In the genomic region with DNA sequence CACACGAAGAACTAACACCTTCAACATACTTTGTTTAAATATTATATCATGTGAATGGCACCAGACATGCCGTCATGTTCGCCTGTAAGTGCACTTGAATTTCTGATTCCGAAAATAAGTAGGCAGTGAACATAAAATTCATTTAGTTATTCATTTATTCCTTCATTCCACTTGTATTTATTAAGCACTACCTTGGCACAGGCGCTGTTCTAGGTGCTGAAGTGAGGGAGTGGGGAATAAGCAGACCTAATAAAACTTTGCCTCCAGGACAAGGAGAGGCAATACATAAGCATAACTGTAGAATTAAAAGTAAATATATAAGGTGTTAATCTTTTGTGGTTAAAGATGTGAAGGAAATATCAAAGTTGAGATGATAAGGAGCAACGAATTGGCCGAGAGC, we compare ENCODE assay signal across 17 cellular contexts.
"Had no signal": no experiment of that assay in that cellular context is flagged by ENCODE, and none has a peak within 500 bp of the region (broad histone marks: within the 10 kb centered on the region; RNA-seq: fewer than 3 reads in every experiment).

No MANE protein-coding gene starts in this region.

- H3K4me3 Mint-ChIP-seq: activated naive CD4-positive, alpha-beta T cell treated with anti-CD3 and anti-CD28 coated beads, Interleukin-2, amount 10 ng/mL, durations not matched to agents 7 days and 5 days; central memory CD8-positive, alpha-beta T cell; naive thymus-derived CD8-positive, alpha-beta T cell; stimulated activated naive B cell treated with anti-CD40 and anti-IgM and Interleukin-4, amounts not matched to agents 10 μg/mL and 1 μg/mL and 100 μg/mL, for 72 hours; T-helper 1 cell treated with Interleukin-12 subunit alpha and Interleukin-12 subunit beta and Interleukin-4 antibody, amounts not matched to agents 30 μg/mL and 1 μg/mL, for 36 hours had no signal

- DNase-seq: activated CD4-positive, alpha-beta T cell treated with anti-CD3 and anti-CD28 coated beads, Interleukin-2, amount 50 U/mL, for 1 hour; activated CD4-positive, CD25-positive, alpha-beta regulatory T cell treated with anti-CD3 and anti-CD28 coated beads, Interleukin-2, amount 50 U/mL, for 72 hours; activated CD8-positive, alpha-beta memory T cell treated with anti-CD3 and anti-CD28 coated beads, Interleukin-2, amount 50 U/mL, for 48 hours; activated effector memory CD4-positive, alpha-beta T cell treated with Interleukin-2 at 50 U/mL for 16 hours; activated naive CD4-positive, alpha-beta T cell treated with anti-CD3 and anti-CD28 coated beads, Interleukin-2, amount 10 ng/mL, durations not matched to agents 7 days and 5 days; activated T-cell treated with anti-CD3 and anti-CD28 coated beads, Interleukin-2, amount 50 U/mL, for 48 hours; aorta; gastrocnemius medialis; head of caudate nucleus; kidney glomerular epithelial cell; naive thymus-derived CD8-positive, alpha-beta T cell; stimulated activated naive B cell treated with anti-CD40 and anti-IgM and Interleukin-4, amounts not matched to agents 10 μg/mL and 1 μg/mL and 100 μg/mL, for 72 hours; thyroid gland had no signal

- H3K27me3 Mint-ChIP-seq: activated naive CD4-positive, alpha-beta T cell treated with anti-CD3 and anti-CD28 coated beads, Interleukin-2, amount 10 ng/mL, durations not matched to agents 7 days and 5 days; central memory CD8-positive, alpha-beta T cell; stimulated activated naive B cell treated with anti-CD40 and anti-IgM and Interleukin-4, amounts not matched to agents 10 μg/mL and 1 μg/mL and 100 μg/mL, for 72 hours had no signal

- H3K9me3 Mint-ChIP-seq: activated naive CD4-positive, alpha-beta T cell treated with anti-CD3 and anti-CD28 coated beads, Interleukin-2, amount 10 ng/mL, durations not matched to agents 7 days and 5 days; T-helper 1 cell treated with Interleukin-12 subunit alpha and Interleukin-12 subunit beta and Interleukin-4 antibody, amounts not matched to agents 30 μg/mL and 1 μg/mL, for 36 hours had no signal

- ATAC-seq: gastrocnemius medialis; naive thymus-derived CD8-positive, alpha-beta T cell; stimulated activated naive B cell treated with anti-CD40 and anti-IgM and Interleukin-4, amounts not matched to agents 10 μg/mL and 1 μg/mL and 100 μg/mL, for 72 hours had no signal

- H3K27ac Mint-ChIP-seq: activated naive CD4-positive, alpha-beta T cell treated with anti-CD3 and anti-CD28 coated beads, Interleukin-2, amount 10 ng/mL, durations not matched to agents 7 days and 5 days; naive thymus-derived CD8-positive, alpha-beta T cell; stimulated activated naive B cell treated with anti-CD40 and anti-IgM and Interleukin-4, amounts not matched to agents 10 μg/mL and 1 μg/mL and 100 μg/mL, for 72 hours; T-helper 1 cell treated with Interleukin-12 subunit alpha and Interleukin-12 subunit beta and Interleukin-4 antibody, amounts not matched to agents 30 μg/mL and 1 μg/mL, for 36 hours had no signal

- H3K36me3 Mint-ChIP-seq: activated naive CD4-positive, alpha-beta T cell treated with anti-CD3 and anti-CD28 coated beads, Interleukin-2, amount 10 ng/mL, durations not matched to agents 7 days and 5 days; naive thymus-derived CD8-positive, alpha-beta T cell; stimulated activated naive B cell treated with anti-CD40 and anti-IgM and Interleukin-4, amounts not matched to agents 10 μg/mL and 1 μg/mL and 100 μg/mL, for 72 hours had no signal

- H3K4me1 ChIP-seq: gastrocnemius medialis, thyroid gland had no signal

- H3K4me3 ChIP-seq: coronary artery, gastrocnemius medialis, thyroid gland had no signal

- H3K36me3 ChIP-seq: gastrocnemius medialis, thyroid gland had no signal

- H3K27ac ChIP-seq: coronary artery, gastrocnemius medialis, thyroid gland had no signal

- H3K27me3 ChIP-seq: gastrocnemius medialis, thyroid gland had no signal

- FAIRE-seq: endometrium had no signal

- H3K9me3 ChIP-seq: gastrocnemius medialis, thyroid gland had no signal

- H3K4me1 Mint-ChIP-seq: activated naive CD4-positive, alpha-beta T cell treated with anti-CD3 and anti-CD28 coated beads, Interleukin-2, amount 10 ng/mL, durations not matched to agents 7 days and 5 days; central memory CD8-positive, alpha-beta T cell; naive thymus-derived CD8-positive, alpha-beta T cell; stimulated activated naive B cell treated with anti-CD40 and anti-IgM and Interleukin-4, amounts not matched to agents 10 μg/mL and 1 μg/mL and 100 μg/mL, for 72 hours had no signal
